16 cellular contexts compared by ENCODE assay signal in genomic region chr20:40090236-40090635, GRCh38.
"Had no signal": no experiment of that assay in that cellular context is flagged by ENCODE, and none has a peak within 500 bp of the region (broad histone marks: within the 10 kb centered on the region; RNA-seq: fewer than 3 reads in every experiment).

No MANE protein-coding gene starts in this region.

- H3K36me3 ChIP-seq: esophagus muscularis mucosa, sigmoid colon, upper lobe of right lung had no signal

- H3K27me3 Mint-ChIP-seq: activated naive CD4-positive, alpha-beta T cell treated with anti-CD3 and anti-CD28 coated beads, Interleukin-2, amount 50 U/mL, for 24 hours; brain had no signal

- H3K27ac Mint-ChIP-seq: activated naive CD4-positive, alpha-beta T cell treated with anti-CD3 and anti-CD28 coated beads, Interleukin-2, amount 50 U/mL, for 24 hours; brain; nephron had no signal

- H3K27ac ChIP-seq: esophagus muscularis mucosa, sigmoid colon, upper lobe of right lung had no signal

- H3K4me3 Mint-ChIP-seq: activated naive CD4-positive, alpha-beta T cell treated with anti-CD3 and anti-CD28 coated beads, Interleukin-2, amount 50 U/mL, for 24 hours; brain; nephron had no signal

- H3K27me3 ChIP-seq: esophagus muscularis mucosa, sigmoid colon, upper lobe of right lung had no signal

- H3K4me1 Mint-ChIP-seq: activated naive CD4-positive, alpha-beta T cell treated with anti-CD3 and anti-CD28 coated beads, Interleukin-2, amount 50 U/mL, for 24 hours; brain; nephron had no signal

- H3K9me3 ChIP-seq: upper lobe of right lung had no signal

- H3K4me1 ChIP-seq: esophagus muscularis mucosa, sigmoid colon, upper lobe of right lung had no signal

- H3K4me3 ChIP-seq: esophagus muscularis mucosa, sigmoid colon, upper lobe of right lung had no signal

- H3K36me3 Mint-ChIP-seq: activated naive CD4-positive, alpha-beta T cell treated with anti-CD3 and anti-CD28 coated beads, Interleukin-2, amount 50 U/mL, for 24 hours; brain had no signal

- DNase-seq: activated effector memory CD4-positive, alpha-beta T cell treated with Interleukin-2 at 50 U/mL for 16 hours; activated T-cell treated with anti-CD3 and anti-CD28 coated beads, Interleukin-2, amount 50 U/mL, for 1 hour; cerebellar nuclear complex; dermis blood vessel endothelial cell; foreskin melanocyte; head of caudate nucleus; mesenchymal stem cell; sigmoid colon; stimulated activated CD4-positive, alpha-beta T cell treated with anti-CD3 and anti-CD28 coated beads, Interleukin-12 subunit alpha, Interleukin-12 subunit beta, amount 100 ng/mL, for 4 hours; stimulated activated naive CD4-positive, alpha-beta T cell treated with Interleukin-2 at 50 U/mL for 16 hours; upper lobe of right lung had no signal

- ATAC-seq: left lobe of liver, upper lobe of right lung had no signal

- H3K9me3 Mint-ChIP-seq: activated naive CD4-positive, alpha-beta T cell treated with anti-CD3 and anti-CD28 coated beads, Interleukin-2, amount 50 U/mL, for 24 hours had no signal
